Comparison of ENCODE assay signal across 24 cellular contexts in genomic region chrX:40773188-40773587, GRCh38.
"Had no signal": no experiment of that assay in that cellular context is flagged by ENCODE, and none has a peak within 500 bp of the region (broad histone marks: within the 10 kb centered on the region; RNA-seq: fewer than 3 reads in every experiment).

No MANE protein-coding gene starts in this region.

- H3K27ac ChIP-seq: heart left ventricle, neural progenitor cell, prostate gland, suprapubic skin had no signal

- H3K4me3 ChIP-seq: coronary artery, gastrocnemius medialis, heart left ventricle, neural progenitor cell, prostate gland, skin epidermis, suprapubic skin had no signal

- H3K36me3 ChIP-seq: gastrocnemius medialis, heart left ventricle, neural progenitor cell, prostate gland, suprapubic skin had no signal

- H3K36me3 Mint-ChIP-seq: activated naive CD4-positive, alpha-beta T cell treated with anti-CD3 and anti-CD28 coated beads, Interleukin-2, amount 10 ng/mL, durations not matched to agents 7 days and 5 days; memory B cell; naive thymus-derived CD4-positive, alpha-beta T cell; neural progenitor cell; type B pancreatic cell had no signal

- H2AFZ ChIP-seq: neural progenitor cell had no signal

- H3K4me3 Mint-ChIP-seq: activated CD4-positive, alpha-beta T cell treated with anti-CD3 and anti-CD28 coated beads, Interleukin-2, amount 10 ng/mL, durations not matched to agents 24 days and 14 days; activated CD8-positive, alpha-beta T cell treated with anti-CD3 and anti-CD28 coated beads, Interleukin-2, amount 10 ng/mL, durations not matched to agents 7 days and 5 days; activated naive CD4-positive, alpha-beta T cell treated with anti-CD3 and anti-CD28 coated beads, Interleukin-2, amount 10 ng/mL, durations not matched to agents 7 days and 5 days; activated naive CD8-positive, alpha-beta T cell treated with anti-CD3 and anti-CD28 coated beads, Interleukin-2, amount 50 U/mL, for 24 hours; activated T-cell treated with anti-CD3 and anti-CD28 coated beads, Interleukin-2, amount 50 U/mL, for 4 hours; central memory CD8-positive, alpha-beta T cell; memory B cell; naive thymus-derived CD4-positive, alpha-beta T cell; neural progenitor cell; stimulated activated naive CD8-positive, alpha-beta T cell treated with anti-CD3 and anti-CD28 coated beads, Interleukin-15, amount 100 ng/mL, for 72 hours; type B pancreatic cell had no signal

- H3K4me2 ChIP-seq: neural progenitor cell had no signal

- H3K4me1 Mint-ChIP-seq: activated CD4-positive, alpha-beta T cell treated with anti-CD3 and anti-CD28 coated beads, Interleukin-2, amount 10 ng/mL, durations not matched to agents 24 days and 14 days; activated naive CD4-positive, alpha-beta T cell treated with anti-CD3 and anti-CD28 coated beads, Interleukin-2, amount 10 ng/mL, durations not matched to agents 7 days and 5 days; activated naive CD8-positive, alpha-beta T cell treated with anti-CD3 and anti-CD28 coated beads, Interleukin-2, amount 50 U/mL, for 24 hours; central memory CD8-positive, alpha-beta T cell; neural progenitor cell; stimulated activated naive CD8-positive, alpha-beta T cell treated with anti-CD3 and anti-CD28 coated beads, Interleukin-15, amount 100 ng/mL, for 72 hours had no signal

- H3K4me1 ChIP-seq: gastrocnemius medialis, neural progenitor cell, prostate gland, suprapubic skin had no signal

- H3K27ac Mint-ChIP-seq: activated CD4-positive, alpha-beta T cell treated with anti-CD3 and anti-CD28 coated beads, Interleukin-2, amount 10 ng/mL, durations not matched to agents 24 days and 14 days; activated CD8-positive, alpha-beta T cell treated with anti-CD3 and anti-CD28 coated beads, Interleukin-2, amount 10 ng/mL, durations not matched to agents 7 days and 5 days; activated naive CD4-positive, alpha-beta T cell treated with anti-CD3 and anti-CD28 coated beads, Interleukin-2, amount 10 ng/mL, durations not matched to agents 7 days and 5 days; activated naive CD8-positive, alpha-beta T cell treated with anti-CD3 and anti-CD28 coated beads, Interleukin-2, amount 50 U/mL, for 24 hours; memory B cell; naive thymus-derived CD4-positive, alpha-beta T cell; neural progenitor cell; stimulated activated naive CD8-positive, alpha-beta T cell treated with anti-CD3 and anti-CD28 coated beads, Interleukin-15, amount 100 ng/mL, for 72 hours; type B pancreatic cell had no signal

- H3K9me3 Mint-ChIP-seq: activated CD4-positive, alpha-beta T cell treated with anti-CD3 and anti-CD28 coated beads, Interleukin-2, amount 10 ng/mL, durations not matched to agents 24 days and 14 days; activated naive CD4-positive, alpha-beta T cell treated with anti-CD3 and anti-CD28 coated beads, Interleukin-2, amount 10 ng/mL, durations not matched to agents 7 days and 5 days; activated naive CD8-positive, alpha-beta T cell treated with anti-CD3 and anti-CD28 coated beads, Interleukin-2, amount 50 U/mL, for 24 hours; activated T-cell treated with anti-CD3 and anti-CD28 coated beads, Interleukin-2, amount 50 U/mL, for 4 hours; central memory CD8-positive, alpha-beta T cell; memory B cell; naive thymus-derived CD4-positive, alpha-beta T cell; stimulated activated naive CD8-positive, alpha-beta T cell treated with anti-CD3 and anti-CD28 coated beads, Interleukin-15, amount 100 ng/mL, for 72 hours; type B pancreatic cell had no signal

- H3K9ac ChIP-seq: neural progenitor cell had no signal

- H3K9me3 ChIP-seq: gastrocnemius medialis, heart left ventricle, prostate gland, suprapubic skin had no signal

- H3K27me3 Mint-ChIP-seq: activated naive CD4-positive, alpha-beta T cell treated with anti-CD3 and anti-CD28 coated beads, Interleukin-2, amount 10 ng/mL, durations not matched to agents 7 days and 5 days; activated naive CD8-positive, alpha-beta T cell treated with anti-CD3 and anti-CD28 coated beads, Interleukin-2, amount 50 U/mL, for 24 hours; central memory CD8-positive, alpha-beta T cell; memory B cell; type B pancreatic cell had no signal

- ATAC-seq: activated CD8-positive, alpha-beta T cell treated with anti-CD3 and anti-CD28 coated beads, Interleukin-2, amount 10 ng/mL, durations not matched to agents 7 days and 5 days; activated naive CD8-positive, alpha-beta T cell treated with anti-CD3 and anti-CD28 coated beads, Interleukin-2, amount 50 U/mL, for 24 hours; activated T-cell treated with anti-CD3 and anti-CD28 coated beads, Interleukin-2, amount 50 U/mL, for 4 hours; left ventricle myocardium superior; stimulated activated naive CD8-positive, alpha-beta T cell treated with anti-CD3 and anti-CD28 coated beads, Interleukin-15, amount 100 ng/mL, for 72 hours had no signal

- DNase-seq: activated CD4-positive, alpha-beta T cell treated with anti-CD3 and anti-CD28 coated beads, Interleukin-2, amount 10 ng/mL, durations not matched to agents 24 days and 14 days; activated CD8-positive, alpha-beta memory T cell treated with anti-CD3 and anti-CD28 coated beads, Interleukin-2, amount 50 U/mL, for 4 hours; activated CD8-positive, alpha-beta T cell treated with anti-CD3 and anti-CD28 coated beads, Interleukin-2, amount 10 ng/mL, durations not matched to agents 7 days and 5 days; activated naive CD4-positive, alpha-beta T cell treated with anti-CD3 and anti-CD28 coated beads, Interleukin-2, amount 10 ng/mL, durations not matched to agents 7 days and 5 days; activated naive CD8-positive, alpha-beta T cell treated with anti-CD3 and anti-CD28 coated beads, Interleukin-2, amount 50 U/mL, for 24 hours; activated T-cell treated with anti-CD3 and anti-CD28 coated beads, Interleukin-2, amount 50 U/mL, for 4 hours; anterior cingulate cortex; gastrocnemius medialis; heart left ventricle; left ventricle myocardium superior; naive thymus-derived CD4-positive, alpha-beta T cell; right cardiac atrium; stimulated activated CD4-positive, alpha-beta T cell treated with anti-CD3 and anti-CD28 coated beads, Interleukin-15, amount 100 ng/mL, for 24 hours; stimulated activated CD4-positive, alpha-beta T cell treated with anti-CD3 and anti-CD28 coated beads, Interleukin-2, amount 100 ng/mL, for 48 hours; stimulated activated naive CD8-positive, alpha-beta T cell treated with anti-CD3 and anti-CD28 coated beads, Interleukin-15, amount 100 ng/mL, for 72 hours; T-helper 1 cell had no signal

- H3K27me3 ChIP-seq: gastrocnemius medialis, neural progenitor cell, suprapubic skin had no signal
